ENCODE assay signal across 38 cellular contexts in the genomic region with DNA sequence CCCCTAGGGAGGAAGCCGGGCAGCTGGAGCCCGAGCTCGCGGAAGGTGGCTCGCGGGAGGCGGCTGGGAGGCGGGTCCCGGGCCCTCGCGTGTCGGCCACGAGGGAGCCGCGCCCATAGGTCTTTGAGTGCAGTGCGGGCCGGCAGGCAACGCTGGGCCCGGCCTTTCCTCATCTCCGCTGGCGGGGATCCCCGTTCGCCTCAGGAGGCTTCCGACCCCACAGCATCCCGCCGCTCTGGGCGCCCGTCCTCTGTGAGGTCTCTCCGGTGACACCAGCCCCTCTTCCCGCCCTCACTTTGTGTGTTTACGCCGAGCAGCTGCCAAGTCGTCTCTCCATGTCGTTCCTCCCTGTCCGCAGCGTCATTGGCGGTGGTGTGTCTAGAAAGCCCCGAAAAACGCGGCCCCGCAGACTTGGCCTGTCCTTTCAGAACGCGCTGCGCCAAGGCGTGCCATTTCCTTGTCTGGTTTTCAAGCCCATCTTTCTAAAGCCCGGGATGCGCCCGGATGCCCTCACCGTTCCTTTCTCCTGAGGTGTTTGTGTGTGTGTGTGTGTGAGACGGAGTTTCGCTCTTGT. TPM values are rescaled to one million over a fixed set of nuclear protein-coding genes. Genes with fewer than 3 reads are reported as not detected.
"Had no signal": no experiment of that assay in that cellular context is flagged by ENCODE, and none has a peak within 500 bp of the region (broad histone marks: within the 10 kb centered on the region; RNA-seq: fewer than 3 reads in every experiment).

No MANE protein-coding gene starts in this region.

- H3K27me3 ChIP-seq: ascending aorta, cardiac muscle cell had no signal

- H3K36me3 ChIP-seq: adrenal gland, ascending aorta, cardiac muscle cell, esophagus squamous epithelium, heart right ventricle, left lung, pancreas, prostate gland, sigmoid colon, transverse colon had no signal

- H3K4me1 ChIP-seq: adrenal gland, esophagus squamous epithelium, heart right ventricle, pancreas, prostate gland, sigmoid colon, transverse colon had no signal

- FAIRE-seq: islet of Langerhans, pancreas had no signal

- H3K4me3 ChIP-seq: adrenal gland, cardiac muscle cell, heart right ventricle, left lung, mucosa of descending colon, pancreas, prostate gland, sigmoid colon, smooth muscle cell, transverse colon had no signal

- DNase-seq: activated CD4-positive, alpha-beta T cell treated with anti-CD3 and anti-CD28 coated beads, Interleukin-2, amount 10 ng/mL, durations not matched to agents 24 days and 14 days; activated CD8-positive, alpha-beta memory T cell treated with anti-CD3 and anti-CD28 coated beads, Interleukin-2, amount 50 U/mL, for 4 hours; activated effector memory CD4-positive, alpha-beta T cell treated with anti-CD3 and anti-CD28 coated beads, Interleukin-2, amount 50 U/mL, for 16 hours; activated naive CD4-positive, alpha-beta T cell treated with anti-CD3 and anti-CD28 coated beads for 36 hours; activated T-cell treated with anti-CD3 and anti-CD28 coated beads, Interleukin-2, amount 50 U/mL, for 1 hour; effector CD4-positive, alpha-beta T cell; esophagus squamous epithelium; foreskin melanocyte; heart right ventricle; nephron progenitor cell; retina; sigmoid colon; stimulated activated naive CD4-positive, alpha-beta T cell treated with Interleukin-2 at 50 U/mL for 16 hours; transverse colon had no signal

- ATAC-seq: activated CD4-positive, CD25-positive, alpha-beta regulatory T cell treated with anti-CD3 and anti-CD28 coated beads, Interleukin-2, amount 50 U/mL, for 24 hours; mucosa of descending colon had no signal

- H3K9me3 ChIP-seq: adrenal gland, ascending aorta, esophagus squamous epithelium, mucosa of descending colon, pancreas, prostate gland, transverse colon had no signal

- H3K27ac ChIP-seq: adrenal gland, ascending aorta, cardiac muscle cell, epithelial cell of prostate, esophagus squamous epithelium, heart right ventricle, left lung, pancreas, prostate gland, sigmoid colon, transverse colon, VCaP had no signal

- H3K4me2 ChIP-seq: smooth muscle cell had no signal

RNA-seq across cellular contexts. Expression of gene MOV10L1, which starts 0.4 kb away (rescaled TPM):
- total RNA-seq: activated CD4-positive, alpha-beta memory T cell treated with anti-CD3 and anti-CD28 coated beads for 36 hours; activated CD4-positive, alpha-beta T cell treated with anti-CD3 and anti-CD28 coated beads, Interleukin-2, amount 10 ng/mL, durations not matched to agents 24 days and 14 days; activated CD8-positive, alpha-beta memory T cell treated with anti-CD3 and anti-CD28 coated beads for 36 hours; activated naive CD4-positive, alpha-beta T cell treated with anti-CD3 and anti-CD28 coated beads for 36 hours; activated T-helper 1 cell treated with anti-CD3 and anti-CD28 coated beads, Interleukin-12 subunit alpha, Interleukin-12 subunit beta, Interleukin-2, Interleukin-4 antibody, amounts not matched to agents 30 ng/mL and 10 ng/mL and 1 ng/mL, durations not matched to agents 14 hours and 24 hours and 36 hours; ascending aorta; cardiac muscle cell; T-helper 1 cell treated with Interleukin-12 subunit alpha and Interleukin-12 subunit beta and Interleukin-4 antibody, amounts not matched to agents 30 ng/mL and 1 ng/mL, for 36 hours had no signal

RNA-seq across cellular contexts. Expression of gene MLC1, which starts 5.0 kb away (rescaled TPM):
- total RNA-seq: activated CD4-positive, alpha-beta memory T cell treated with anti-CD3 and anti-CD28 coated beads for 36 hours; activated CD4-positive, alpha-beta T cell treated with anti-CD3 and anti-CD28 coated beads, Interleukin-2, amount 10 ng/mL, durations not matched to agents 24 days and 14 days; activated T-helper 1 cell treated with anti-CD3 and anti-CD28 coated beads, Interleukin-12 subunit alpha, Interleukin-12 subunit beta, Interleukin-2, Interleukin-4 antibody, amounts not matched to agents 30 ng/mL and 10 ng/mL and 1 ng/mL, durations not matched to agents 14 hours and 24 hours and 36 hours; adrenal gland; glomerular endothelial cell; lung microvascular endothelial cell; myocyte; transverse colon had no signal

RNA-seq across cellular contexts. Expression of gene TTLL8, which starts 32.1 kb away (rescaled TPM):
- total RNA-seq: activated CD4-positive, alpha-beta memory T cell treated with anti-CD3 and anti-CD28 coated beads for 36 hours; activated CD4-positive, alpha-beta T cell treated with anti-CD3 and anti-CD28 coated beads, Interleukin-2, amount 10 ng/mL, durations not matched to agents 24 days and 14 days; activated CD8-positive, alpha-beta memory T cell treated with anti-CD3 and anti-CD28 coated beads for 36 hours; activated naive CD4-positive, alpha-beta T cell treated with anti-CD3 and anti-CD28 coated beads for 36 hours; activated naive CD8-positive, alpha-beta T cell treated with anti-CD3 and anti-CD28 coated beads for 36 hours; activated T-helper 1 cell treated with anti-CD3 and anti-CD28 coated beads, Interleukin-12 subunit alpha, Interleukin-12 subunit beta, Interleukin-2, Interleukin-4 antibody, amounts not matched to agents 30 ng/mL and 10 ng/mL and 1 ng/mL, durations not matched to agents 14 hours and 24 hours and 36 hours; adrenal gland; ascending aorta; cardiac muscle cell; cerebellum; esophagus squamous epithelium; glomerular endothelial cell; heart right ventricle; left lung; lung microvascular endothelial cell; mesenteric fat pad; mucosa of descending colon; myocyte; pancreas; sigmoid colon; smooth muscle cell; T-helper 1 cell treated with Interleukin-12 subunit alpha and Interleukin-12 subunit beta and Interleukin-4 antibody, amounts not matched to agents 30 ng/mL and 1 ng/mL, for 36 hours; temporal lobe; transverse colon; urinary bladder had no signal
- polyA plus RNA-seq: adrenal gland, cardiac muscle cell, heart right ventricle, pancreas, sigmoid colon, urinary bladder had no signal
